25 cellular contexts compared by ENCODE assay signal in genomic region chr4:119715490-119716445, GRCh38.
"Had no signal": no experiment of that assay in that cellular context is flagged by ENCODE, and none has a peak within 500 bp of the region (broad histone marks: within the 10 kb centered on the region; RNA-seq: fewer than 3 reads in every experiment).

No MANE protein-coding gene starts in this region.

- H3K4me1 ChIP-seq: gastrocnemius medialis, left ventricle myocardium inferior, uterus had no signal

- H3K27me3 ChIP-seq: gastrocnemius medialis, neutrophil, uterus had no signal

- H3K4me3 ChIP-seq: gastrocnemius medialis, left ventricle myocardium inferior, lung, skin epidermis, thoracic aorta, uterus had no signal

- DNase-seq: activated CD4-positive, alpha-beta T cell treated with anti-CD3 and anti-CD28 coated beads for 4 hours; activated CD4-positive, alpha-beta T cell treated with anti-CD3 and anti-CD28 coated beads, Interleukin-2, amount 50 U/mL, for 48 hours; activated CD8-positive, alpha-beta memory T cell treated with anti-CD3 and anti-CD28 coated beads for 24 hours; activated effector memory CD4-positive, alpha-beta T cell treated with Interleukin-2 at 50 U/mL for 16 hours; activated naive CD4-positive, alpha-beta T cell treated with Interleukin-2 at 50 U/mL for 16 hours; anterior cingulate cortex; dermis blood vessel endothelial cell; effector memory CD4-positive, alpha-beta T cell; erythroblast; gastrocnemius medialis; glutamatergic neuron; left ventricle myocardium inferior; mesendoderm; naive B cell; nephron progenitor cell; stimulated activated CD4-positive, alpha-beta T cell treated with anti-CD3 and anti-CD28 coated beads, Interleukin-4, amount 100 ng/mL, for 24 hours; uterus had no signal

- H3K36me3 ChIP-seq: gastrocnemius medialis, left ventricle myocardium inferior, neutrophil, thoracic aorta, uterus had no signal

- FAIRE-seq: bronchial epithelial cell, islet of Langerhans, TTC549 had no signal

- H3K9me3 ChIP-seq: thoracic aorta had no signal

- H3K27ac ChIP-seq: gastrocnemius medialis, left ventricle myocardium inferior, neutrophil, skin epidermis, thoracic aorta, uterus, VCaP had no signal
